Comparison of ENCODE assay signal across 19 cellular contexts in the genomic region with DNA sequence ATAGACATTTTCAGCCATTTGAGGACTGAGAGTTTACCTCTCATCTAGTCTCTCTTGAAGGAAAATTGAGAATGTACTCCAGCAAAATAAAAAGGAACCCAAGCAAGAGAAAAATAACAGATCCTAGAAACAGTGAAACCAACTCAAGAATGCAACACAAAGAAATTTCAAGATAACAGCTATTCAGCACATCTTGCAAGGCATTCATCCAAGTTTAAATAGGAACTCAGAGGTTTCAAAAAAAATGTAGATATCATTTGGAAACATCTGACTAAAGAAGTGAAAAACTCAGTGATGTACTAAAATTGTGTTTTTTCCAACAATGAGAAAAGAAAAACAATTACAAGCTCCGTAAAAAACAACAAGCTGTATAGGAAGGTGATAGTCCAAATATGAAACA.
DNase-seq lines count a peak whose midpoint lies in the region; FAIRE-seq and TF ChIP-seq lines count a peak whose summit lies in the region.
"Had no signal": no experiment of that assay in that cellular context is flagged by ENCODE, and none has a peak within 500 bp of the region (broad histone marks: within the 10 kb centered on the region; RNA-seq: fewer than 3 reads in every experiment).

No MANE protein-coding gene starts in this region.

- no peaks in the 10 kb centered on the region for H3K27me3 Mint-ChIP-seq in astrocyte (ENCODE audit: low read depth, unreplicated experiment)

- no peaks in the 10 kb centered on the region for H3K4me1 ChIP-seq in astrocyte (ENCODE audit: insufficient read depth, low read length)
- no peaks in the 10 kb centered on the region for H3K4me1 ChIP-seq in fibroblast of lung (ENCODE audit: control insufficient read depth, extremely low read depth, insufficient read depth, low read length)
- H3K4me1 ChIP-seq: Peyer's patch had no signal

- no peaks in the 10 kb centered on the region for H3K36me3 Mint-ChIP-seq in astrocyte (ENCODE audit: low read depth, unreplicated experiment)

- H3K9me3 ChIP-seq in astrocyte (ENCODE audit: insufficient read depth, low read depth, low read length), result no peaks in the 10 kb centered on the region
- no peaks in the 10 kb centered on the region for H3K9me3 ChIP-seq in fibroblast of lung (ENCODE audit: control insufficient read depth, insufficient read depth, low read depth, low read length)
- H3K9me3 ChIP-seq: Peyer's patch had no signal

- H4K20me1 ChIP-seq in astrocyte (ENCODE audit: insufficient read depth, low read length), result peaks cover 2% of the 10 kb centered on the region
- no peaks in the 10 kb centered on the region for H4K20me1 ChIP-seq in fibroblast of lung (ENCODE audit: control insufficient read depth, extremely low read depth, insufficient read depth, low read length)

- no peaks in the 10 kb centered on the region for H3K4me1 Mint-ChIP-seq in astrocyte (ENCODE audit: low read depth, unreplicated experiment)

- DNase-seq in AG10803 (ENCODE audit: low read depth) (peak; percentile 21), astrocyte (ENCODE audit: low read depth) (peak; percentile 52), fibroblast of lung (ENCODE audit: low read depth in 2 of 2) (peak; percentile 6 to 59), middle frontal gyrus (ENCODE audit: extremely low spot score, low spot score) (peak; percentile 17), NCI-H1417 (lab: John Stamatoyannopoulos, UW) (no peak), pons (ENCODE audit: low spot score) (no peak), activated T-cell treated with anti-CD3 and anti-CD28 coated beads for 4 hours (no peak), DMS53 (lab: John Stamatoyannopoulos, UW) (no peak)
- DNase-seq: DMS153, HFFc6, KG1, NCI-H1048, NCI-H2107, NCI-H345, Peyer's patch, Right ventricle myocardium superior had no signal

- no peaks in the 10 kb centered on the region for H3K27me3 ChIP-seq in astrocyte (ENCODE audit: insufficient read depth, low read length)
- H3K27me3 ChIP-seq in fibroblast of lung (ENCODE audit: control insufficient read depth, insufficient read depth, low read length), result no peaks in the 10 kb centered on the region
- H3K27me3 ChIP-seq: Peyer's patch had no signal

- no peak for FAIRE-seq in astrocyte (lab: Jason Lieb, UNC)

- TF ChIP-seq CTCF in AG10803 (conservative IDR thresholded peaks at IDR 0.05; ENCODE audit: low read length) (no peak), astrocyte (IDR thresholded peaks at IDR 0.05; ENCODE audit: insufficient read depth, low read depth, low read length) (no peak), fibroblast of lung (conservative IDR thresholded peaks at IDR 0.05 in 1 of 2, IDR thresholded peaks at IDR 0.05 in 1 of 2; ENCODE audit: low read depth in 1 of 2, low read length in 2 of 2) (no peak)

- H3K4me3 Mint-ChIP-seq in astrocyte (ENCODE audit: unreplicated experiment), result no peak overlapping the region
- H3K4me3 Mint-ChIP-seq: GM23338, HFFc6 had no signal

- H3K36me3 ChIP-seq in astrocyte (ENCODE audit: insufficient read depth, low read length) (no peaks in the 10 kb centered on the region), fibroblast of lung (ENCODE audit: control insufficient read depth, insufficient read depth, low read length) (no peaks in the 10 kb centered on the region)
- H3K36me3 ChIP-seq: Peyer's patch had no signal

- H3K4me2 ChIP-seq in astrocyte (ENCODE audit: low read length), result no peak overlapping the region
- no peak overlapping the region for H3K4me2 ChIP-seq in fibroblast of lung (ENCODE audit: extremely low read depth, insufficient read depth, low read length)
- H3K4me2 ChIP-seq: GM23338 had no signal

- H3K27ac ChIP-seq in astrocyte (ENCODE audit: low read depth, low read length) (no peak overlapping the region), fibroblast of lung (ENCODE audit: insufficient read depth, low read length) (no peak overlapping the region)
- H3K27ac ChIP-seq: C4-2B, Peyer's patch had no signal

- no peaks in the 10 kb centered on the region for H3K9me3 Mint-ChIP-seq in astrocyte (ENCODE audit: unreplicated experiment)
- H3K9me3 Mint-ChIP-seq: GM23338, HFFc6 had no signal

- H3K4me3 ChIP-seq in AG10803 (ENCODE audit: low read length) (no peak overlapping the region), astrocyte (ENCODE audit: insufficient read depth, low read depth, low read length) (no peak overlapping the region), fibroblast of lung (replicated peaks in 1 of 4; ENCODE audit: control extremely low read depth in 1 of 4, insufficient read depth in 1 of 4, low read depth in 3 of 4, low read length in 4 of 4) (no peak overlapping the region)
- H3K4me3 ChIP-seq: GM12878, GM23338, Peyer's patch had no signal

- H2AFZ ChIP-seq in astrocyte (ENCODE audit: low read depth, low read length) (no peak overlapping the region), fibroblast of lung (ENCODE audit: low read length) (no peak overlapping the region)
- H2AFZ ChIP-seq: GM23338 had no signal

- H3K27ac Mint-ChIP-seq in astrocyte (ENCODE audit: unreplicated experiment), result no peak overlapping the region
- H3K27ac Mint-ChIP-seq: GM23338, HFFc6 had no signal

- no peak overlapping the region for H3K9ac ChIP-seq in astrocyte (ENCODE audit: low read length)
- H3K9ac ChIP-seq in fibroblast of lung (ENCODE audit: insufficient read depth, low read length), result no peak overlapping the region

- no peaks in the 10 kb centered on the region for H3K79me2 ChIP-seq in astrocyte (ENCODE audit: insufficient read depth, low read length)
- no peaks in the 10 kb centered on the region for H3K79me2 ChIP-seq in fibroblast of lung (ENCODE audit: control insufficient read depth, insufficient read depth, low read length)

Comparison
In these comparisons a context has a peak if more than half of its experiments do, and no peak if none do; other contexts are left out.
1. DNase-seq: peak in AG10803 (single experiment), astrocyte (single experiment), fibroblast of lung (2 of 2) and middle frontal gyrus (single experiment); none in NCI-H1417 (0 of 3), pons (single experiment), activated T-cell treated with anti-CD3 and anti-CD28 coated beads for 4 hours (single experiment) and DMS53 (single experiment).